14 cellular contexts compared by ENCODE assay signal in the genomic region with DNA sequence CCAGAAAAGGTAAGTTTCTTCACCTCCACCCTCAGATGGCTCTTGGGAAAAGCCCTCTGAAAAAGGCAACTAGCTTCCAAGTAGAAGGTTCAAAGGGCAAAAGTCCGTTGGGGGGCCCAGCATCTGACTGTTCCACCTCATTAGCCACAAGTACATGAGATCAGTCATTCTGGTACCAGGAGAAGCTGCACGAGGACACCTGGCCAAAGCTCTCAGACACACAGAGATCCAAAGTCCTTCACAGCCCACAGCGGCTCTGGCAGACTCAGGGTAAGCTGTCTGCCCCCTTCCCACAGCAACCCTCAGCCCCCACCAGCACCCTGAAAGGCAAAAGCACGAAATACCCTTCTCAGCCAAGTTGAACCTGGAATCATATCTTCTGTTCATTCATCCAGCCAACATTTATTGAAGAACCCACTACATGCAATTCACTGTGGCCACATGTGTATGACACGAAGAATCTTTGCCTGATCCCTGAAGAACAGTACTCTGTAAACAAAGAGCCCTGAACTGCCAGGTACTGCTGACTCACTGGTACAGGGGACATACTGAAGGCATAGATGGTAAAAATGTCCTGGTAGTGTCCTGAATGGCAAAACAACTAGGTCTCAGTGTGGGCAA. TPM values are rescaled to one million over a fixed set of nuclear protein-coding genes. Genes with fewer than 3 reads are reported as not detected.
A peak's percentile ranks its signal among the peaks of the same experiment; 100 is the strongest.
DNase-seq lines count a peak whose midpoint lies in the region; ATAC-seq and TF ChIP-seq lines count a peak whose summit lies in the region.
"Had no signal": no experiment of that assay in that cellular context is flagged by ENCODE, and none has a peak within 500 bp of the region (broad histone marks: within the 10 kb centered on the region; RNA-seq: fewer than 3 reads in every experiment).

No MANE protein-coding gene starts in this region.

- no peaks in the 10 kb centered on the region for H3K4me1 Mint-ChIP-seq in Calu3 (ENCODE audit: low read depth, unreplicated experiment)
- no peaks in the 10 kb centered on the region for H3K4me1 Mint-ChIP-seq in effector memory CD8-positive, alpha-beta T cell (ENCODE audit: low read depth in 2 of 2)
- H3K4me1 Mint-ChIP-seq: T-cell had no signal

- no peak overlapping the region for H3K9ac ChIP-seq in duodenal mucosa (ENCODE audit: low read depth in 1 of 2, low read length in 2 of 2)

- POLR2A ChIA-PET in HEK293T (lab: Yijun Ruan, JAX): interaction anchor here (1.1 kb wide), 1 partner anchor 30 kb away, joined by 7 read pairs; a partner anchor contains a TSS

- CTCF ChIA-PET in HEK293T (lab: Yijun Ruan, JAX) (no interaction called here), Calu3 (lab: Charles Lee) (no interaction called here)

- no peaks in the 10 kb centered on the region for H3K9me3 ChIP-seq in duodenal mucosa (ENCODE audit: control insufficient read depth in 1 of 2, low read length in 2 of 2)

- DNase-seq in GM12865 (ENCODE audit: low read depth): peak; percentile 86
- DNase-seq in HEK293T (ENCODE audit: extremely low spot score): no peak
- DNase-seq in Calu3: no peak
- DNase-seq in effector memory CD8-positive, alpha-beta T cell: no peak
- no peak for DNase-seq in activated CD4-positive, CD25-positive, alpha-beta regulatory T cell treated with anti-CD3 and anti-CD28 coated beads, Interleukin-2, amount 50 U/mL, for 72 hours
- DNase-seq: activated CD4-positive, alpha-beta T cell treated with anti-CD3 and anti-CD28 coated beads, Interleukin-2, amount 50 U/mL, for 1 hour; activated effector memory CD4-positive, alpha-beta T cell treated with anti-CD3 and anti-CD28 coated beads, Interleukin-2, amount 50 U/mL, for 16 hours; DMS79 treated with DMSO at 0.1 percent for 48 hours; NCI-H2081 treated with DMSO at 0.1 percent for 48 hours; T-cell had no signal

- no TSS peak for BruUV-seq in Calu3 (replicated peaks; lab: Mats Ljungman, UMichigan)

- no peaks in the 10 kb centered on the region for H3K27me3 ChIP-seq in duodenal mucosa (ENCODE audit: control insufficient read depth in 1 of 2, insufficient read depth in 2 of 2, low read length in 2 of 2)

- peaks cover 29 to 44% of the 10 kb centered on the region in 2 donors for H3K4me1 ChIP-seq in duodenal mucosa (ENCODE audit: control insufficient read depth in 1 of 2, insufficient read depth in 2 of 2, low read length in 2 of 2)

- H3K27me3 Mint-ChIP-seq in Calu3 (ENCODE audit: unreplicated experiment): peaks cover 8% of the 10 kb centered on the region
- peaks cover 75% of the 10 kb centered on the region in 2 donors for H3K27me3 Mint-ChIP-seq in effector memory CD8-positive, alpha-beta T cell

- H3K4me3 ChIP-seq in GM12865 (ENCODE audit: low read depth, low read length) (no peak overlapping the region), duodenal mucosa (ENCODE audit: low read depth in 1 of 2, low read length in 2 of 2) (no peak overlapping the region)

- no peak overlapping the region for H3K4me3 Mint-ChIP-seq in Calu3 (ENCODE audit: low read depth, unreplicated experiment)
- no peak overlapping the region for H3K4me3 Mint-ChIP-seq in effector memory CD8-positive, alpha-beta T cell
- H3K4me3 Mint-ChIP-seq: brain, T-cell had no signal

- peak; percentile 36 for ATAC-seq in GM21423 (IDR thresholded peaks at IDR 0.05; ENCODE audit: unreplicated experiment)
- peak; percentile 53 for ATAC-seq in HG03159 (IDR thresholded peaks at IDR 0.05; ENCODE audit: unreplicated experiment)
- no peak for ATAC-seq in effector memory CD8-positive, alpha-beta T cell (replicated peaks)
- ATAC-seq: T-cell had no signal

- H3K9me3 Mint-ChIP-seq in Calu3 (ENCODE audit: low read depth, unreplicated experiment): no peaks in the 10 kb centered on the region
- no peaks in the 10 kb centered on the region for H3K9me3 Mint-ChIP-seq in effector memory CD8-positive, alpha-beta T cell
- H3K9me3 Mint-ChIP-seq: T-cell had no signal

- no peak overlapping the region for H3K27ac Mint-ChIP-seq in Calu3 (ENCODE audit: unreplicated experiment)
- H3K27ac Mint-ChIP-seq in effector memory CD8-positive, alpha-beta T cell: no peak overlapping the region

- H3K27ac ChIP-seq in duodenal mucosa (ENCODE audit: low read depth, low read length): peak overlapping the region; percentile 34

- intact Hi-C loops in Calu3 (cut with micrococcal nuclease; ENCODE audit: unreplicated experiment): no loop called here

- no peaks in the 10 kb centered on the region for H3K36me3 Mint-ChIP-seq in Calu3 (ENCODE audit: insufficient read depth, unreplicated experiment)
- no peaks in the 10 kb centered on the region for H3K36me3 Mint-ChIP-seq in effector memory CD8-positive, alpha-beta T cell (ENCODE audit: insufficient read depth)
- H3K36me3 Mint-ChIP-seq: brain, T-cell had no signal

- TF ChIP-seq CTCF in GM12865 (IDR thresholded peaks at IDR 0.05; ENCODE audit: insufficient read depth, low read depth, low read length, missing control alignments) (no peak), Calu3 (IDR thresholded peaks at IDR 0.05; ENCODE audit: unreplicated experiment) (no peak)

- H3K36me3 ChIP-seq in duodenal mucosa (ENCODE audit: control insufficient read depth in 1 of 2, insufficient read depth in 2 of 2, low read length in 2 of 2): no peaks in the 10 kb centered on the region

TF ChIP-seq in HEK293T, 16 proteins besides CTCF, POLR2A, EP300 and RAD21:
- TF ChIP-seq FOXK2 (IDR thresholded peaks at IDR 0.05): no peak
- TF ChIP-seq ZNF384 (IDR thresholded peaks at IDR 0.05): no peak

RNA-seq across cellular contexts. Expression of a gene that starts 19.0 kb away (rescaled TPM):
- 8.7 and 10.2 TPM in 2 replicates for total RNA-seq in Calu3 (2022)

RNA-seq across cellular contexts. Expression of a gene that starts 29.7 kb away (rescaled TPM):
- total RNA-seq in Calu3 (2022): 76.5 and 83.3 TPM in 2 replicates

RNA-seq across cellular contexts. Expression of a gene that starts 33.5 kb away (rescaled TPM):
- 110 and 111 TPM in 2 replicates for total RNA-seq in Calu3 (2022)

RNA-seq across cellular contexts. Expression of a gene that starts 40.2 kb away (rescaled TPM):
- 7.8 and 10.5 TPM in 2 replicates for total RNA-seq in Calu3 (2022)
